Comparison of ENCODE assay signal across 26 cellular contexts in the genomic region with DNA sequence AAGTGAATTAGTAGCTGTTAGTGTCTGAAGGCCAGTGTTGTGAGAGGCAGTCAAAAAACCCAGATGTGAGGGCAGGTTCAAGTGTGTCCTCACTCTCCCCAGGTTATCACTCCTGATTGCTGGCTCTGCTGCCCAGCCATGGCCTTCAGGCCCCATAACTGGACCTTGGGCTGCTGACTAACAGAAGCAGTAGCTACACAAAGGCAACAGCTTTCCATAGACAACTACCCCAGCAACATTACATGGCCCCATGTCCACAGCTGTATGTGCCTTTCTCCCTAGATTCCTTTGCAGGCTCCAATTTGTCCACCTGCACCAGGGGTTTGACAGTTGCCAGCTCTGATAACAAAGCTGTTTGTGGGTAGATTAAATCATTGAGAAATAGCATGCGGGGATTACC.
DNase-seq lines count a peak whose midpoint lies in the region; ATAC-seq and TF ChIP-seq lines count a peak whose summit lies in the region.
"Had no signal": no experiment of that assay in that cellular context is flagged by ENCODE, and none has a peak within 500 bp of the region (broad histone marks: within the 10 kb centered on the region; RNA-seq: fewer than 3 reads in every experiment).

No MANE protein-coding gene starts in this region.

- no peak overlapping the region for H3K56ac ChIP-seq in H9 (ENCODE audit: insufficient read length, low read depth, low read length)
- H3K56ac ChIP-seq in IMR-90 (ENCODE audit: extremely low read depth, insufficient read depth, low read length) = no peak overlapping the region

- no TSS peak for BruUV-seq in IMR-90 (replicated peaks; lab: Mats Ljungman, UMichigan)

- H2BK12ac ChIP-seq in H9 (ENCODE audit: insufficient read length, low read depth, low read length) = no peak overlapping the region

- H4K8ac ChIP-seq in H9 (replicated peaks; ENCODE audit: insufficient read length, low read depth, low read length) (no peak overlapping the region), IMR-90 (ENCODE audit: low read depth in 2 of 2, low read length in 2 of 2) (no peak overlapping the region)

- no peak overlapping the region for H2BK120ac ChIP-seq in H9 (ENCODE audit: low read depth, low read length, poor library complexity, severe bottlenecking)
- H2BK120ac ChIP-seq in IMR-90 (ENCODE audit: low read depth, low read length) = no peak overlapping the region

- H3K27me3 ChIP-seq in H9 (ENCODE audit: insufficient read depth, low read length) = no peaks in the 10 kb centered on the region
- no peaks in the 10 kb centered on the region for H3K27me3 ChIP-seq in IMR-90 (ENCODE audit: control insufficient read depth, insufficient read depth, low read length)
- H3K27me3 ChIP-seq in iPS-20b (ENCODE audit: insufficient read depth, low read length) = no peaks in the 10 kb centered on the region
- no peaks in the 10 kb centered on the region for H3K27me3 ChIP-seq in gastrocnemius medialis
- H3K27me3 ChIP-seq: BLaER1, SJCRH30 had no signal

- H3K79me1 ChIP-seq in H9 (ENCODE audit: insufficient read depth, low read depth, low read length, poor library complexity, severe bottlenecking) = no peaks in the 10 kb centered on the region
- H3K79me1 ChIP-seq in IMR-90 (ENCODE audit: low read depth in 1 of 2, low read length in 2 of 2) = no peaks in the 10 kb centered on the region

- no peaks in the 10 kb centered on the region for H4K20me1 ChIP-seq in H9 (ENCODE audit: control insufficient read depth, insufficient read depth, insufficient read length)
- no peaks in the 10 kb centered on the region for H4K20me1 ChIP-seq in IMR-90 (ENCODE audit: insufficient read depth, low read length)
- H4K20me1 ChIP-seq: BLaER1 had no signal

- H3K36me3 ChIP-seq in IMR-90 (ENCODE audit: control insufficient read depth, insufficient read depth, low read length) = no peaks in the 10 kb centered on the region
- H3K36me3 ChIP-seq in iPS-20b (ENCODE audit: insufficient read depth, low read depth, low read length) = no peaks in the 10 kb centered on the region
- no peaks in the 10 kb centered on the region for H3K36me3 ChIP-seq in gastrocnemius medialis
- H3K36me3 ChIP-seq: BLaER1, SJCRH30 had no signal

- in situ Hi-C loops in IMR-90 (cut with MboI; ENCODE audit: low sequenced_read_pairs) = no loop called here
- in situ Hi-C loops in gastrocnemius medialis (cut with MboI; ENCODE audit: low sequenced_read_pairs in 4 of 4) = no loop called here

- DNase-seq in H9 = no peak
- no peak for DNase-seq in IMR-90
- DNase-seq in neural crest cell (ENCODE audit: low read depth, low spot score) = no peak
- DNase-seq in GM19240 (ENCODE audit: insufficient read length, low spot score) = no peak
- DNase-seq in GM10266 (ENCODE audit: extremely low spot score) = no peak
- DNase-seq in NCI-H748 (lab: John Stamatoyannopoulos, UW; ENCODE audit: unreplicated experiment) = no peak
- no peak for DNase-seq in gastrocnemius medialis
- DNase-seq: CD4-positive, CD25-positive, alpha-beta regulatory T cell; DMS153; DND-41; GM23248; HCEC 1CT; Karpas-422; MV-4-11; NCI-H1105; NCI-H1436 treated with DMSO at 0.1 percent for 48 hours; NCI-H187 treated with DMSO at 0.1 percent for 48 hours; NCI-H2107; NCI-H524; NCI-H774; PC-9; SJCRH30 had no signal

- H3K9ac ChIP-seq in H9 (ENCODE audit: extremely low read depth, insufficient read length, low read length) = no peak overlapping the region
- no peak overlapping the region for H3K9ac ChIP-seq in IMR-90 (ENCODE audit: low read depth, low read length)
- peak overlapping the region; percentile 54; the same call in 1 of the 2 replicates for H3K9ac ChIP-seq in iPS-20b (ENCODE audit: low read depth, low read length)
- H3K9ac ChIP-seq: BLaER1, GM23248 had no signal

- ATAC-seq in IMR-90 (ENCODE audit: low read depth) (no peak), gastrocnemius medialis (no peak)
- ATAC-seq: Right ventricle myocardium inferior, SK-N-SH treated with all-trans-retinoic acid at 6 μM for 48 hours had no signal

- H3K9me1 ChIP-seq in IMR-90 (ENCODE audit: insufficient read depth, low read length) = no peaks in the 10 kb centered on the region

- H3K4me1 Mint-ChIP-seq in H9 (peaks cover 22 to 32% of the 10 kb centered on the region in 2 experiments), neural crest cell (no peaks in the 10 kb centered on the region)
- H3K4me1 Mint-ChIP-seq: CD4-positive, CD25-positive, alpha-beta regulatory T cell had no signal

- intact Hi-C loops in IMR-90 (cut with micrococcal nuclease) (no loop called here), gastrocnemius medialis (cut with DNase I; ENCODE audit: low total_unique reads) (no loop called here)

- H3K27me3 Mint-ChIP-seq in H9 (ENCODE audit: low read depth) = no peaks in the 10 kb centered on the region
- no peaks in the 10 kb centered on the region for H3K27me3 Mint-ChIP-seq in neural crest cell (ENCODE audit: low read depth)
- H3K27me3 Mint-ChIP-seq: CD4-positive, CD25-positive, alpha-beta regulatory T cell had no signal

- H2AFZ ChIP-seq in H9 (ENCODE audit: low read length) = no peak overlapping the region
- H2AFZ ChIP-seq in IMR-90 (replicated peaks; ENCODE audit: low read length, poor library complexity) = no peak overlapping the region
- H2AFZ ChIP-seq: GM23248, PC-9 had no signal

- H2BK15ac ChIP-seq in H9 (ENCODE audit: low read depth, low read length) (no peak overlapping the region), IMR-90 (ENCODE audit: low read depth, low read length) (no peak overlapping the region)

- no peak overlapping the region for H3T11ph ChIP-seq in H9 (ENCODE audit: low read length)

- H4K91ac ChIP-seq in H9 (ENCODE audit: insufficient read length, low read depth, low read length) (no peak overlapping the region), IMR-90 (ENCODE audit: insufficient read depth, low read depth, low read length) (no peak overlapping the region)

- H3K4me3 Mint-ChIP-seq in H9 (no peak overlapping the region), neural crest cell (no peak overlapping the region)
- H3K4me3 Mint-ChIP-seq: CD4-positive, CD25-positive, alpha-beta regulatory T cell had no signal

- no peak overlapping the region for H3K4ac ChIP-seq in H9 (ENCODE audit: low read depth, low read length)
- H3K4ac ChIP-seq in IMR-90 (ENCODE audit: low read depth, low read length) = no peak overlapping the region

- no peak overlapping the region for H3K4me3 ChIP-seq in IMR-90 (ENCODE audit: insufficient read depth, low read depth, low read length)
- H3K4me3 ChIP-seq in iPS-20b (ENCODE audit: low read length) = no peak overlapping the region
- H3K4me3 ChIP-seq in gastrocnemius medialis = no peak overlapping the region
- H3K4me3 ChIP-seq: BLaER1, GM23248, PC-9, SJCRH30 had no signal

- H3K79me2 ChIP-seq in H9 (ENCODE audit: insufficient read depth, low read length) = no peaks in the 10 kb centered on the region

- no peak overlapping the region for H3K23ac ChIP-seq in H9 (ENCODE audit: insufficient read length, low read depth, low read length)
- peak overlapping the region; percentile 75 for H3K23ac ChIP-seq in IMR-90 (ENCODE audit: low read depth, low read length)

- peaks cover 4% of the 10 kb centered on the region for H3K4me1 ChIP-seq in H9 (ENCODE audit: insufficient read depth, low read length)
- peaks cover 2% of the 10 kb centered on the region for H3K4me1 ChIP-seq in IMR-90 (ENCODE audit: control insufficient read depth, insufficient read depth, low read length)
- peaks cover 22% of the 10 kb centered on the region; the same call in 1 of the 2 replicates for H3K4me1 ChIP-seq in iPS-20b (ENCODE audit: insufficient read depth, low read length)
- H3K4me1 ChIP-seq in gastrocnemius medialis = no peaks in the 10 kb centered on the region
- H3K4me1 ChIP-seq: BLaER1, SJCRH30 had no signal

- peak overlapping the region; percentile 42 to 94 (median 89); a peak in 6 of 7 replicates for H3K27ac Mint-ChIP-seq in H9
- H3K27ac Mint-ChIP-seq in neural crest cell (ENCODE audit: unreplicated experiment) = peak overlapping the region; percentile 45
- H3K27ac Mint-ChIP-seq: CD4-positive, CD25-positive, alpha-beta regulatory T cell had no signal

- H2AK9ac ChIP-seq in IMR-90 (replicated peaks; ENCODE audit: low read depth, low read length, poor library complexity) = no peak overlapping the region

- H4K5ac ChIP-seq in H9 (ENCODE audit: insufficient read length, low read depth, low read length) = no peak overlapping the region
- no peak overlapping the region for H4K5ac ChIP-seq in IMR-90 (ENCODE audit: low read depth, low read length)

- H3K36me3 Mint-ChIP-seq in H9 (ENCODE audit: insufficient read depth in 1 of 3, low read depth in 3 of 3) (no peaks in the 10 kb centered on the region), neural crest cell (ENCODE audit: low read depth) (peaks cover 13% of the 10 kb centered on the region)
- H3K36me3 Mint-ChIP-seq: CD4-positive, CD25-positive, alpha-beta regulatory T cell had no signal

- H3K9me3 Mint-ChIP-seq in H9 = no peaks in the 10 kb centered on the region
- H3K9me3 Mint-ChIP-seq in neural crest cell = no peaks in the 10 kb centered on the region
- H3K9me3 Mint-ChIP-seq: CD4-positive, CD25-positive, alpha-beta regulatory T cell had no signal

- TF ChIP-seq RAD21 in IMR-90 (IDR thresholded peaks at IDR 0.05; ENCODE audit: low read length) = no peak

- H3K14ac ChIP-seq in H9 (ENCODE audit: insufficient read depth, low read length) = 0 out of 2 replicates have a peak overlapping the region, but pooled peaks have one; percentile 26
- H3K14ac ChIP-seq in IMR-90 (replicated peaks; ENCODE audit: low read depth, low read length) = no peak overlapping the region

- H3K27ac ChIP-seq in H9 (ENCODE audit: insufficient read length, low read depth, low read length) = no peak overlapping the region
- no peak overlapping the region for H3K27ac ChIP-seq in IMR-90 (ENCODE audit: insufficient read depth, low read length)
- peak overlapping the region; percentile 53 for H3K27ac ChIP-seq in iPS-20b (ENCODE audit: low read length)
- H3K27ac ChIP-seq in gastrocnemius medialis = no peak overlapping the region
- H3K27ac ChIP-seq: BLaER1, GM23248, PC-9, SJCRH30 had no signal

- no CpG with 5 or more reads among the region's 1 CpG for WGBS in H9 (ENCODE audit: extremely low coverage, insufficient read length, low lambda C conversion rate)
- WGBS in IMR-90 (ENCODE audit: extremely low coverage in 2 of 2, insufficient read length in 1 of 2), 2 experiments = no CpG with 5 or more reads among the region's 1 CpG

- H2BK20ac ChIP-seq in H9 (ENCODE audit: low read depth, low read length, poor library complexity, severe bottlenecking) (no peak overlapping the region), IMR-90 (ENCODE audit: low read depth, low read length) (no peak overlapping the region)

- H2AK5ac ChIP-seq in H9 (ENCODE audit: insufficient read length, low read length) (no peak overlapping the region), IMR-90 (ENCODE audit: low read depth, low read length) (no peak overlapping the region)

- no peaks in the 10 kb centered on the region for H3K23me2 ChIP-seq in H9 (ENCODE audit: insufficient read length, low read depth, low read length, poor library complexity, severe bottlenecking)

- TF ChIP-seq CTCF in H9 (conservative IDR thresholded peaks at IDR 0.05) = no peak
- no peak for TF ChIP-seq CTCF in IMR-90 (conservative IDR thresholded peaks at IDR 0.05; ENCODE audit: low read depth, low read length)
- no peak for TF ChIP-seq CTCF in neural crest cell (conservative IDR thresholded peaks at IDR 0.05)
- TF ChIP-seq CTCF in GM10266 (IDR thresholded peaks at IDR 0.05; ENCODE audit: control insufficient read depth, insufficient read depth, low read depth, missing control alignments) = no peak
- no peak for TF ChIP-seq CTCF in gastrocnemius medialis (IDR thresholded peaks at IDR 0.05 in 4 of 5, conservative IDR thresholded peaks at IDR 0.05 in 1 of 5)

- CTCF ChIA-PET in IMR-90 (lab: Yijun Ruan, JAX) = interaction anchor here (0.7 kb wide), 1 partner anchor 1045 kb away, joined by 3 read pairs; no protein-coding TSS in a partner anchor

- dilution Hi-C loops in IMR-90 (cut with HindIII; ENCODE audit: low sequenced_read_pairs, unreplicated experiment) = no loop called here

- no peak for TF ChIP-seq POLR2A in IMR-90 (IDR thresholded peaks at IDR 0.05; ENCODE audit: low read depth, low read length)
- no peak for TF ChIP-seq POLR2A in gastrocnemius medialis (IDR thresholded peaks at IDR 0.05)

- H3K18ac ChIP-seq in H9 (ENCODE audit: insufficient read length, low read depth, low read length) (no peak overlapping the region), IMR-90 (ENCODE audit: low read depth, low read length) (no peak overlapping the region)

- H2BK5ac ChIP-seq in H9 (ENCODE audit: insufficient read length, low read length) (peak overlapping the region; percentile 23), IMR-90 (ENCODE audit: low read depth, low read length, poor library complexity, severe bottlenecking) (no peak overlapping the region)

- H3K4me2 ChIP-seq in H9 (ENCODE audit: insufficient read depth, insufficient read length, low read length) = no peak overlapping the region
- no peak overlapping the region for H3K4me2 ChIP-seq in IMR-90 (ENCODE audit: low read depth, low read length)
- H3K4me2 ChIP-seq: BLaER1, PC-9 had no signal

- H3K9me3 ChIP-seq in H9 (ENCODE audit: control insufficient read depth, low read depth, low read length) (no peaks in the 10 kb centered on the region), IMR-90 (ENCODE audit: control insufficient read depth, insufficient read depth, low read length) (no peaks in the 10 kb centered on the region), iPS-20b (ENCODE audit: insufficient read depth, low read depth, low read length) (no peaks in the 10 kb centered on the region), gastrocnemius medialis (no peaks in the 10 kb centered on the region)
- H3K9me3 ChIP-seq: BLaER1, SJCRH30 had no signal

- POLR2A ChIA-PET in IMR-90 (lab: Charles Lee; ENCODE audit: unreplicated experiment) = no interaction called here
